23 cellular contexts compared by ENCODE assay signal in the genomic region with DNA sequence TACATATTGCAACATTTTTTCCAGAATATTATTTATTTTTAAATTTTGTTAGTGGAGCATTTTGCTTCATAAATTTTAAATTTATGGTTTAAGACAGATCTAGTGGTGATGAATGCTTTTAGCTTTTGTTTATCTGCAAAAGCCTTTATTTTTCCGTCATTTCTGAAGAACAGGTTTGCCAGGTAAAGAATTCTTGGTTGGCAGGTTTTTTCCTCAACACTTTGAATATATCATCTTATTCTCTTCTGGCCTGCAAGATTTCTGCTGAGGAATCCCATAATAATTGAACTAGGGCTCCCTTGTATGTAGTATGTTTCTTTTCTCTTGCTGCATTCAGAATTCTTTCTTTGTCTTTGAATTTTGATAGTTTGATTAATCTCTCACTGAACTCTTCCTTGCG. TPM values are rescaled to one million over a fixed set of nuclear protein-coding genes. Genes with fewer than 3 reads are reported as not detected.
A peak's percentile ranks its signal among the peaks of the same experiment; 100 is the strongest.
DNase-seq lines count a peak whose midpoint lies in the region; TF ChIP-seq lines count a peak whose summit lies in the region.
"Had no signal": no experiment of that assay in that cellular context is flagged by ENCODE, and none has a peak within 500 bp of the region (broad histone marks: within the 10 kb centered on the region; RNA-seq: fewer than 3 reads in every experiment).

No MANE protein-coding gene starts in this region.

- no peak overlapping the region for H3K4me3 Mint-ChIP-seq in Calu3 (ENCODE audit: low read depth, unreplicated experiment)
- H3K4me3 Mint-ChIP-seq: B cell; CD4-positive, alpha-beta T cell; CD8-positive, alpha-beta T cell had no signal

- no peak overlapping the region for H3K27ac ChIP-seq in HEK293 (ENCODE audit: extremely low read depth, low read depth, low read length)
- H3K27ac ChIP-seq: A549; BLaER1 treated with 17β-estradiol and CSF1 and Interleukin-3, amounts not matched to agents 10 nM and 100 nM; C4-2B had no signal

- POLR2A ChIA-PET in HEK293 (lab: Yijun Ruan, JAX), result no interaction called here

- peaks cover 41% of the 10 kb centered on the region for H3K4me1 Mint-ChIP-seq in Calu3 (ENCODE audit: low read depth, unreplicated experiment)

- intact Hi-C loops in Calu3 (cut with micrococcal nuclease; ENCODE audit: unreplicated experiment), result loop anchor here (5.0 kb wide), 2 partner anchors 103 to 182 kb away; no protein-coding TSS in a partner anchor

- H3K4me3 ChIP-seq in HEK293 (ENCODE audit: low read depth, low read length), result no peak overlapping the region
- H3K4me3 ChIP-seq: A549; BLaER1 treated with 17β-estradiol and CSF1 and Interleukin-3, amounts not matched to agents 10 nM and 100 nM; GM12878 had no signal

- no peak for DNase-seq in Calu3
- no peak for DNase-seq in stimulated activated CD4-positive, alpha-beta T cell treated with anti-CD3 and anti-CD28 coated beads, Interleukin-12 subunit alpha, Interleukin-12 subunit beta, amount 100 ng/mL, for 4 hours
- DNase-seq in NCI-H1105 (lab: John Stamatoyannopoulos, UW), result no peak
- no peak for DNase-seq in activated CD4-positive, alpha-beta T cell treated with anti-CD3 and anti-CD28 coated beads for 4 hours
- DNase-seq: 8988T; AML-193; Caco-2; CD4-positive, alpha-beta T cell; CD8-positive, alpha-beta T cell; DMS 273 treated with DMSO at 0.1 percent for 48 hours; DMS153; DMS53; DMS79; DND-41; EL; GDM1 had no signal

- H3K9me3 ChIP-seq in HEK293 (ENCODE audit: control insufficient read depth, insufficient read depth, low read depth, low read length), result no peaks in the 10 kb centered on the region
- H3K9me3 ChIP-seq: Caco-2 had no signal

- TF ChIP-seq CTCF in Calu3 (IDR thresholded peaks at IDR 0.05; ENCODE audit: unreplicated experiment), result no peak
- TF ChIP-seq CTCF in HEK293 (tag by site-specific recombination; IDR thresholded peaks at IDR 0.05), result no peak

- H3K4me1 ChIP-seq in HEK293 (ENCODE audit: control insufficient read depth, insufficient read depth, low read length), result no peaks in the 10 kb centered on the region
- H3K4me1 ChIP-seq: BLaER1 treated with 17β-estradiol and CSF1 and Interleukin-3, amounts not matched to agents 10 nM and 100 nM; Caco-2 had no signal

- peaks cover 6% of the 10 kb centered on the region for H3K36me3 Mint-ChIP-seq in Calu3 (ENCODE audit: insufficient read depth, unreplicated experiment)

- peaks cover 5% of the 10 kb centered on the region for H3K9me3 Mint-ChIP-seq in Calu3 (ENCODE audit: low read depth, unreplicated experiment)

- no peaks in the 10 kb centered on the region for H3K27me3 Mint-ChIP-seq in Calu3 (ENCODE audit: unreplicated experiment)
- H3K27me3 Mint-ChIP-seq: B cell; CD4-positive, alpha-beta T cell had no signal

- H3K27ac Mint-ChIP-seq in Calu3 (ENCODE audit: unreplicated experiment), result peak overlapping the region; percentile 63
- H3K27ac Mint-ChIP-seq: B cell; CD4-positive, alpha-beta T cell; CD8-positive, alpha-beta T cell had no signal

- no peaks in the 10 kb centered on the region for H3K36me3 ChIP-seq in HEK293 (ENCODE audit: control insufficient read depth in 2 of 2, insufficient read depth in 1 of 2, low read length in 2 of 2)
- H3K36me3 ChIP-seq: BLaER1 treated with 17β-estradiol and CSF1 and Interleukin-3, amounts not matched to agents 10 nM and 100 nM had no signal

- BruUV-seq in Calu3 (replicated peaks; lab: Mats Ljungman, UMichigan), result no TSS peak

- CTCF ChIA-PET in Calu3 (lab: Charles Lee) (no interaction called here), HEK293 (lab: Yijun Ruan, JAX) (no interaction called here)

TF ChIP-seq in HEK293, 187 proteins besides CTCF, POLR2A, EP300 and RAD21:
- TF ChIP-seq ZBTB44 (tag by site-specific recombination; IDR thresholded peaks at IDR 0.05) (no peak), SETDB1 (IDR thresholded peaks at IDR 0.05; ENCODE audit: insufficient read length, low read length) (peak; percentile 97)
TF ChIP-seq in HEK293: peak in this region for 1.

RNA-seq across cellular contexts. Expression of gene SAMD13, which starts 50.8 kb away (rescaled TPM):
- 1.7 and 1.8 TPM in 2 replicates for total RNA-seq in Calu3 (2022)
- total RNA-seq: CD4-positive, alpha-beta T cell; CD8-positive, alpha-beta T cell; G401 had no signal
